In genomic region chr3:177131927-177132636, GRCh38 we compare ENCODE assay signal across 13 cellular contexts.
DNase-seq lines count a peak whose midpoint lies in the region; ATAC-seq and TF ChIP-seq lines count a peak whose summit lies in the region.
"Had no signal": no experiment of that assay in that cellular context is flagged by ENCODE, and none has a peak within 500 bp of the region (broad histone marks: within the 10 kb centered on the region; RNA-seq: fewer than 3 reads in every experiment).

No MANE protein-coding gene starts in this region.

- H4K20me1 ChIP-seq in SU-DHL-6 (ENCODE audit: low read depth, low read length) (peaks cover 26% of the 10 kb centered on the region), smooth muscle cell (ENCODE audit: low read depth) (peaks cover 97% of the 10 kb centered on the region)

- no peak overlapping the region for H3K4me3 ChIP-seq in SU-DHL-6 (ENCODE audit: insufficient read depth, low read length, poor library complexity, severe bottlenecking)
- H3K4me3 ChIP-seq in smooth muscle cell = no peak overlapping the region
- H3K4me3 ChIP-seq in mucosa of descending colon = no peak overlapping the region

- H3K79me2 ChIP-seq in SU-DHL-6 (ENCODE audit: insufficient read depth, low read length) = peaks cover 97% of the 10 kb centered on the region
- H3K79me2 ChIP-seq in smooth muscle cell (ENCODE audit: low read depth) = peaks cover 99% of the 10 kb centered on the region

- H3K27me3 Mint-ChIP-seq in naive B cell = no peaks in the 10 kb centered on the region

- peaks cover 0 to 35% of the 10 kb centered on the region in 2 donors for H3K36me3 Mint-ChIP-seq in naive B cell

- H3K9me3 Mint-ChIP-seq in naive B cell = no peaks in the 10 kb centered on the region

- TF ChIP-seq CTCF in SU-DHL-6 (IDR thresholded peaks at IDR 0.05; ENCODE audit: insufficient read depth, low read length, poor library complexity, severe bottlenecking) (no peak), smooth muscle cell (IDR thresholded peaks at IDR 0.05; ENCODE audit: borderline replicate concordance, insufficient read depth, poor library complexity, severe bottlenecking) (no peak), mucosa of descending colon (IDR thresholded peaks at IDR 0.05) (no peak)

- H2AFZ ChIP-seq in SU-DHL-6 (ENCODE audit: low read depth, low read length, severe bottlenecking) (no peak overlapping the region), smooth muscle cell (ENCODE audit: low read depth) (no peak overlapping the region)

- peak overlapping the region; percentile 32 to 91 (median 50) for H3K27ac Mint-ChIP-seq in naive B cell

- no peak overlapping the region for H3K9ac ChIP-seq in SU-DHL-6 (ENCODE audit: low read length)
- no peak overlapping the region for H3K9ac ChIP-seq in smooth muscle cell (ENCODE audit: low read depth)

- H3K4me1 ChIP-seq in smooth muscle cell (ENCODE audit: low read depth) (no peaks in the 10 kb centered on the region), mucosa of descending colon (ENCODE audit: low read depth) (peaks cover 29% of the 10 kb centered on the region)

- intact Hi-C loops in mucosa of descending colon (cut with DNase I, micrococcal nuclease) = no loop called here

- peaks cover 39% of the 10 kb centered on the region for H3K36me3 ChIP-seq in SU-DHL-6 (ENCODE audit: low read length)
- H3K36me3 ChIP-seq in smooth muscle cell (ENCODE audit: low read depth) = no peaks in the 10 kb centered on the region
- H3K36me3 ChIP-seq in mucosa of descending colon (ENCODE audit: low read depth) = no peaks in the 10 kb centered on the region

- peaks cover 58 to 82% (median 81%) of the 10 kb centered on the region in 3 donors for H3K4me1 Mint-ChIP-seq in naive B cell

- H3F3A ChIP-seq in SU-DHL-6 (ENCODE audit: insufficient read depth) (peaks cover 56% of the 10 kb centered on the region), smooth muscle cell (ENCODE audit: low read depth) (no peaks in the 10 kb centered on the region)

- DNase-seq in NCI-H1417 (lab: John Stamatoyannopoulos, UW) (peak in 2 of 3 experiments; percentile 35 to 67), NCI-H1417 treated with DMSO at 0.1 percent for 48 hours (lab: John Stamatoyannopoulos, UW) (no peak), naive B cell (no peak), NK-92 (lab: John Stamatoyannopoulos, UW; ENCODE audit: unreplicated experiment) (no peak), smooth muscle cell (lab: John Stamatoyannopoulos, UW; ENCODE audit: unreplicated experiment) (no peak), mucosa of descending colon (no peak)
- DNase-seq: cortex of kidney; Karpas-422; NCI-H2227 treated with DMSO at 0.1 percent for 48 hours; posterior cingulate gyrus; stimulated activated CD8-positive, alpha-beta memory T cell treated with anti-CD3 and anti-CD28 coated beads, Interleukin-4, amount 100 ng/mL, for 48 hours had no signal

- no peaks in the 10 kb centered on the region for H3K9me2 ChIP-seq in SU-DHL-6 (replicated peaks; ENCODE audit: insufficient read depth, low read length)

- H3K9me3 ChIP-seq in SU-DHL-6 (ENCODE audit: insufficient read depth, low read length) (no peaks in the 10 kb centered on the region), smooth muscle cell (replicated peaks; ENCODE audit: low read depth) (no peaks in the 10 kb centered on the region), mucosa of descending colon (no peaks in the 10 kb centered on the region)

- peak overlapping the region in 1 of 8 donors; percentile 1 for H3K4me3 Mint-ChIP-seq in naive B cell

- 83% methylated on average over 6 of the region's 6 CpGs for WGBS in smooth muscle cell (ENCODE audit: low lambda C conversion rate)

- H3K4me2 ChIP-seq in SU-DHL-6 (ENCODE audit: low read depth, low read length, poor library complexity, severe bottlenecking) (peak overlapping the region; percentile 5), smooth muscle cell (no peak overlapping the region)

- H3K27me3 ChIP-seq in SU-DHL-6 (ENCODE audit: low read length) (no peaks in the 10 kb centered on the region), smooth muscle cell (ENCODE audit: low read depth) (no peaks in the 10 kb centered on the region)

- peak; percentile 64 for ATAC-seq in HG03354 (IDR thresholded peaks at IDR 0.05; ENCODE audit: poor library complexity, severe bottlenecking, unreplicated experiment)
- peak in 1 of 2 donors; percentile 23 for ATAC-seq in naive B cell (ENCODE audit: low read depth in 2 of 2)
- no peak for ATAC-seq in mucosa of descending colon

- H3K27ac ChIP-seq in SU-DHL-6 (ENCODE audit: low read depth, low read length) (peak overlapping the region; percentile 10), smooth muscle cell (ENCODE audit: low read depth) (no peak overlapping the region)

Comparison
In these comparisons a context has a peak if more than half of its experiments do, and no peak if none do; other contexts are left out.
1. DNase-seq: peak in NCI-H1417 (2 of 3); none in NCI-H1417 treated with DMSO at 0.1 percent for 48 hours (single experiment), naive B cell (single experiment), NK-92 (single experiment), smooth muscle cell (single experiment) and mucosa of descending colon (0 of 3).